In genomic region chr2:182541268-182541667, GRCh38 we compare ENCODE assay signal across 12 cellular contexts.
DNase-seq lines count a peak whose midpoint lies in the region; ATAC-seq lines count a peak whose summit lies in the region.
"Had no signal": no experiment of that assay in that cellular context is flagged by ENCODE, and none has a peak within 500 bp of the region (broad histone marks: within the 10 kb centered on the region; RNA-seq: fewer than 3 reads in every experiment).

No MANE protein-coding gene starts in this region.

- H3K36me3 Mint-ChIP-seq in activated naive CD8-positive, alpha-beta T cell treated with anti-CD3 and anti-CD28 coated beads for 36 hours = no peaks in the 10 kb centered on the region

- DNase-seq in Kasumi-1 (lab: John Stamatoyannopoulos, UW) (peak; percentile 89 to 92), left cardiac atrium (no peak), T1000 (lab: John Stamatoyannopoulos, UW) (no peak)
- DNase-seq in activated naive CD8-positive, alpha-beta T cell treated with anti-CD3 and anti-CD28 coated beads for 36 hours = no peak
- DNase-seq: NCI-H2081, right lobe of liver, thyroid gland had no signal

- no peaks in the 10 kb centered on the region for H3K4me1 Mint-ChIP-seq in activated naive CD8-positive, alpha-beta T cell treated with anti-CD3 and anti-CD28 coated beads for 36 hours
- H3K4me1 Mint-ChIP-seq: B cell had no signal

- H3K27me3 Mint-ChIP-seq in activated naive CD8-positive, alpha-beta T cell treated with anti-CD3 and anti-CD28 coated beads for 36 hours = no peaks in the 10 kb centered on the region
- H3K27me3 Mint-ChIP-seq: B cell had no signal

- no peak overlapping the region for H3K27ac Mint-ChIP-seq in activated naive CD8-positive, alpha-beta T cell treated with anti-CD3 and anti-CD28 coated beads for 36 hours
- H3K27ac Mint-ChIP-seq: B cell had no signal

- no peaks in the 10 kb centered on the region for H3K9me3 Mint-ChIP-seq in activated naive CD8-positive, alpha-beta T cell treated with anti-CD3 and anti-CD28 coated beads for 36 hours

- H3K4me3 Mint-ChIP-seq in activated naive CD8-positive, alpha-beta T cell treated with anti-CD3 and anti-CD28 coated beads for 36 hours = no peak overlapping the region
- H3K4me3 Mint-ChIP-seq: B cell had no signal

- intact Hi-C loops in left cardiac atrium (cut with DNase I) = no loop called here

- ATAC-seq in GM18502 (IDR thresholded peaks at IDR 0.05; ENCODE audit: poor library complexity, unreplicated experiment) (peak; percentile 72), GM19468 (IDR thresholded peaks at IDR 0.05; ENCODE audit: extremely low read depth, unreplicated experiment) (peak; percentile 53), HG02938 (IDR thresholded peaks at IDR 0.05; ENCODE audit: unreplicated experiment) (peak; percentile 79), GM19035 (IDR thresholded peaks at IDR 0.05; ENCODE audit: unreplicated experiment) (no peak), left cardiac atrium (no peak)
- ATAC-seq: right lobe of liver had no signal

Comparison
In these comparisons a context has a peak if more than half of its experiments do, and no peak if none do; other contexts are left out.
1. ATAC-seq: peak in GM18502 (single experiment), GM19468 (single experiment) and HG02938 (single experiment); none in GM19035 (single experiment) and left cardiac atrium (0 of 2).
2. DNase-seq: peak in Kasumi-1 (2 of 2); none in activated naive CD8-positive, alpha-beta T cell treated with anti-CD3 and anti-CD28 coated beads for 36 hours (single experiment), left cardiac atrium (single experiment) and T1000 (single experiment).